2 cellular contexts compared by ENCODE assay signal in the genomic region with DNA sequence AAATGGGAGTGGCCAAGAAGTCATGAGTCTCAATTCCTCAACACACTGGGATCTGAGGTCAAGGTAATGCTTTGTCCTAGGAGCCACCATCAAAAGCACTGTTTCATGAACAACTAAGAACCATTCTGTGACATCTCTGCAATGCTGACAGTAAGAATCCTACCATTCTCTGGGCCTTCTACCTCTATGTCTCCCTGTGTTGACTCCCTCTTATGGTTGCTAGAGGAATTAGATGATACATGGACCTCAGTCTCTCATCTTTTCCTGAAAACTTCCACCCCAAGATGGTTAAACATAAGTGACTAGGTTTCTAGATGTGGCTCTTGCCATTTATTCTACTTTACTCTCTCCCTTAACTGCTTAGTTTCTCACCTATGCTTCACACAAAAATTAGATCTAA.
TF ChIP-seq lines count a peak whose summit lies in the region.

No MANE protein-coding gene starts in this region.

TF ChIP-seq in IMR-90, 13 proteins besides CTCF, POLR2A, EP300 and RAD21:
- TF ChIP-seq NFE2L2 (IDR thresholded peaks at IDR 0.05; ENCODE audit: low read depth, low read length) (no peak), RFX5 (IDR thresholded peaks at IDR 0.05; ENCODE audit: low read depth, low read length) (no peak), FOS (IDR thresholded peaks at IDR 0.05; ENCODE audit: low read depth, low read length) (no peak), MAZ (IDR thresholded peaks at IDR 0.05; ENCODE audit: borderline replicate concordance, low read depth, low read length) (no peak), CEBPB (IDR thresholded peaks at IDR 0.05; ENCODE audit: low read depth, low read length) (no peak), CHD1 (IDR thresholded peaks at IDR 0.05; ENCODE audit: low read depth, low read length) (no peak), SMC3 (IDR thresholded peaks at IDR 0.05; ENCODE audit: low read depth, low read length) (no peak), MAFK (IDR thresholded peaks at IDR 0.05; ENCODE audit: low read depth, low read length) (no peak), RCOR1 (IDR thresholded peaks at IDR 0.05; ENCODE audit: insufficient replicate concordance, low read length) (no peak), BHLHE40 (IDR thresholded peaks at IDR 0.05; ENCODE audit: low read depth, low read length) (no peak), MXI1 (IDR thresholded peaks at IDR 0.05; ENCODE audit: borderline replicate concordance, low read depth, low read length) (no peak)
- TF ChIP-seq, protein P1, sequence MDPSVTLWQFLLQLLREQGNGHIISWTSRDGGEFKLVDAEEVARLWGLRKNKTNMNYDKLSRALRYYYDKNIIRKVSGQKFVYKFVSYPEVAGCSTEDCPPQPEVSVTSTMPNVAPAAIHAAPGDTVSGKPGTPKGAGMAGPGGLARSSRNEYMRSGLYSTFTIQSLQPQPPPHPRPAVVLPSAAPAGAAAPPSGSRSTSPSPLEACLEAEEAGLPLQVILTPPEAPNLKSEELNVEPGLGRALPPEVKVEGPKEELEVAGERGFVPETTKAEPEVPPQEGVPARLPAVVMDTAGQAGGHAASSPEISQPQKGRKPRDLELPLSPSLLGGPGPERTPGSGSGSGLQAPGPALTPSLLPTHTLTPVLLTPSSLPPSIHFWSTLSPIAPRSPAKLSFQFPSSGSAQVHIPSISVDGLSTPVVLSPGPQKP (IDR thresholded peaks at IDR 0.05; ENCODE audit: borderline replicate concordance, low read depth, low read length), result no peak
- TF ChIP-seq, protein P2, sequence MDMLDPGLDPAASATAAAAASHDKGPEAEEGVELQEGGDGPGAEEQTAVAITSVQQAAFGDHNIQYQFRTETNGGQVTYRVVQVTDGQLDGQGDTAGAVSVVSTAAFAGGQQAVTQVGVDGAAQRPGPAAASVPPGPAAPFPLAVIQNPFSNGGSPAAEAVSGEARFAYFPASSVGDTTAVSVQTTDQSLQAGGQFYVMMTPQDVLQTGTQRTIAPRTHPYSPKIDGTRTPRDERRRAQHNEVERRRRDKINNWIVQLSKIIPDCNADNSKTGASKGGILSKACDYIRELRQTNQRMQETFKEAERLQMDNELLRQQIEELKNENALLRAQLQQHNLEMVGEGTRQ (IDR thresholded peaks at IDR 0.05; ENCODE audit: low read depth, low read length), result no peak

TF ChIP-seq in GM12878, 131 proteins besides CTCF, POLR2A, EP300 and RAD21:
- TF ChIP-seq TCF3 (IDR thresholded peaks at IDR 0.05; ENCODE audit: borderline replicate concordance, insufficient read depth, low read depth, low read length), result no peak
